20 cellular contexts compared by ENCODE assay signal in the genomic region with DNA sequence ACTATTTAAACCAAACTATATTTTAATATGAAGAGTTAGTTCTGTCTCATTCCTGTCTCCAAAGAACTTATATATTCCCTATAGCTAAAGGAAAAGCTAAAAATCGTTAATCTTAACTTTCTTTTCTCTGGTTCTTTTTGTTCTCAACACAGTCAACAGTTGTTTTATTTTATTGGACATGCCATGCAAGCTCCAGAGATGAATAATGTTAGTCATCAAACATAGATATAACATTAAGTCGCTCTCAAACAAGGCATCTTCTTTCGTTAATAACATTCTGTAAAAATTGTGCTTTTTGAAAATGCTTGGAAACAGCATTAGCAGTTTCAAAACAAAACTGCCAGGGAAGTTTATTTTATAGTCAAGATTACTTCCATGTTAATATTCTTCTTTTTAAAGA.
DNase-seq lines count a peak whose midpoint lies in the region; ATAC-seq and TF ChIP-seq lines count a peak whose summit lies in the region.
"Had no signal": no experiment of that assay in that cellular context is flagged by ENCODE, and none has a peak within 500 bp of the region (broad histone marks: within the 10 kb centered on the region; RNA-seq: fewer than 3 reads in every experiment).

No MANE protein-coding gene starts in this region.

- no peak overlapping the region for H3K4me3 Mint-ChIP-seq in mesothelial cell of epicardium
- H3K4me3 Mint-ChIP-seq: CD4-positive, alpha-beta memory T cell; HFFc6 had no signal

- DNase-seq in ELR (ENCODE audit: low read depth): peak; percentile 23
- peak; percentile 1 for DNase-seq in LoVo (ENCODE audit: low spot score)
- no peak for DNase-seq in mesothelial cell of epicardium (ENCODE audit: low spot score in 2 of 2, unreplicated experiment in 2 of 2)
- DNase-seq in caudate nucleus (lab: John Stamatoyannopoulos, UW): no peak
- DNase-seq in COR-L47 (lab: John Stamatoyannopoulos, UW): no peak
- DNase-seq in activated effector memory CD4-positive, alpha-beta T cell treated with Interleukin-2 at 50 U/mL for 16 hours: no peak
- DNase-seq: 8988T; C1 segment of cervical spinal cord; Caco-2; CD4-positive, alpha-beta memory T cell; DMS153; DND-41; GDM1; GM23248; H7; HCEC 1CT; HFFc6 had no signal

- H3K9ac ChIP-seq in skeletal muscle satellite cell (ENCODE audit: low read depth, low read length): peak overlapping the region; percentile 39
- H3K9ac ChIP-seq: GM23248 had no signal

- H3K4me1 ChIP-seq in skeletal muscle satellite cell (ENCODE audit: control insufficient read depth, insufficient read depth, low read length): no peaks in the 10 kb centered on the region

- H3K27me3 ChIP-seq in skeletal muscle satellite cell (ENCODE audit: control insufficient read depth, insufficient read depth, low read length): no peaks in the 10 kb centered on the region

- peaks cover 10% of the 10 kb centered on the region for H3K4me1 Mint-ChIP-seq in mesothelial cell of epicardium
- H3K4me1 Mint-ChIP-seq: CD4-positive, alpha-beta memory T cell had no signal

- H3K27ac ChIP-seq in caudate nucleus (ENCODE audit: low read depth, low read length): no peak overlapping the region
- H3K27ac ChIP-seq: GM23248 had no signal

- H3K4me3 ChIP-seq in skeletal muscle satellite cell (ENCODE audit: low read length): no peak overlapping the region
- H3K4me3 ChIP-seq: GM12878, GM23248 had no signal

- H3K36me3 ChIP-seq in skeletal muscle satellite cell (ENCODE audit: insufficient read depth, low read length): no peaks in the 10 kb centered on the region

- TF ChIP-seq CTCF in mesothelial cell of epicardium (IDR thresholded peaks at IDR 0.05; ENCODE audit: unreplicated experiment): no peak

- no peaks in the 10 kb centered on the region for H3K9me3 ChIP-seq in skeletal muscle satellite cell (replicated peaks; ENCODE audit: low read length)
- H3K9me3 ChIP-seq: Caco-2 had no signal

- peak overlapping the region; percentile 56 for H3K27ac Mint-ChIP-seq in mesothelial cell of epicardium
- H3K27ac Mint-ChIP-seq: CD4-positive, alpha-beta memory T cell; HFFc6 had no signal

- H3K4me2 ChIP-seq in skeletal muscle satellite cell (ENCODE audit: low read length): peak overlapping the region; percentile 17

- no peaks in the 10 kb centered on the region for H3K27me3 Mint-ChIP-seq in mesothelial cell of epicardium (ENCODE audit: low read depth)
- H3K27me3 Mint-ChIP-seq: CD4-positive, alpha-beta memory T cell had no signal

- H3K9me3 Mint-ChIP-seq in mesothelial cell of epicardium: no peaks in the 10 kb centered on the region
- H3K9me3 Mint-ChIP-seq: CD4-positive, alpha-beta memory T cell; HFFc6 had no signal

- H3K36me3 Mint-ChIP-seq in mesothelial cell of epicardium: no peaks in the 10 kb centered on the region
- H3K36me3 Mint-ChIP-seq: CD4-positive, alpha-beta memory T cell had no signal

- no peak for ATAC-seq in HG02571 (IDR thresholded peaks at IDR 0.05; ENCODE audit: unreplicated experiment)

Comparison
In these comparisons a context has a peak if more than half of its experiments do, and no peak if none do; other contexts are left out.
1. DNase-seq: peak in ELR (single experiment) and LoVo (single experiment); none in mesothelial cell of epicardium (0 of 2), caudate nucleus (0 of 61), COR-L47 (single experiment) and activated effector memory CD4-positive, alpha-beta T cell treated with Interleukin-2 at 50 U/mL for 16 hours (single experiment).